In the genomic region with DNA sequence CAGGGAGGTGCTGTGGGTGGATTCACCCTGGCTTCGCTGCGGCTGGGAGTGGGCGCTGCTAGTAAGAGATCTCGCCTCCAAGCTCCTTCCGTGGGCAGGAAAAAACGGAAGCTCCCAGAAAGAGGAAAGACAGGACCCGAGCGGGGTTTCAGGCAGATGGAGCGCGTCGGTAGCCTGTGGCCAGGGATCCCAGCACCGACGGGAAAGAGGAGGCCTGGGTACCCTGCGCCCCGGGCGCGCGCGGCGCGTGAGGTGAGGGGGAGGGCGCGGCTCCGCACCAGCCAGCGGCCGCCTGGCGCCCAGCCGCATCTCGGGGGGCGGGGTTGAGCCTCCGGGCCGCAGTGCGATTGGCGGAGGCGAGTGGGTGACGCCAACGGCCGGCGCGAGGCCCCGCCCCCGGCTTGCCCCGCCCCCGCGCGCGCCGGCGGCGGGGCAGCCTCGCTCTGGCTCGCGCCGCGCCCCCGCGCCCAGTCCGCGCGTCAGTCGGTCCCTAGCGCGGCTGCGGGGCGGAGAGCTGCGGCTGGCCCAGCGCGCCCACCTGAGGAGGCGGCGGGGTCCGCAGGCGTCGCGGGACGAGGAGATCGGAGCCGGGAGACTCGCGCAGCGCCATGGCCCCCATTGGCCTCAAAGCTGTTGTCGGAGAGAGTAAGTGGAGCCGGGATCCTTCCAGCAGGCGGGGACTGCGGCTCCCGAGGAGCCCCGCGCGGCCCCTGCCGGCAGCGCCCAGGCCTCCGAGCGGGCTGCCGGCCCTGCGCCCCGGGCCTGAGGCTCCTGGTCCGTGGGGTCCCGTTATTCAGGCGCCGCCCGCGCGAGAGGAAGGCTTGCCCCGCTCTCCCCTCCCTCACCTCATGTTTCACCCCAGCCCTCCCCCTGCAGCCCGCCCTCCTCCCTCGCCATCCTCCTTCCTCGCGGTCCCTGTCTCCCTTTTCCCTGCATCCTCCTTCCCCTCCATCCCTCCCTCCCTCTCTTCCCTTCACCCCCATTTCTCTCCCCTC, we compare ENCODE assay signal across 8 cellular contexts. TPM values are rescaled to one million over a fixed set of nuclear protein-coding genes. Genes with fewer than 3 reads are reported as not detected.
A peak's percentile ranks its signal among the peaks of the same experiment; 100 is the strongest.
DNase-seq lines count a peak whose midpoint lies in the region; ATAC-seq and TF ChIP-seq lines count a peak whose summit lies in the region.

A gene (plus strand): TSS at position 482 of the 995 bp plus-strand sequence. CDS start 127 bp downstream, at position 609.

- POLR2A ChIA-PET in PC-3 (lab: Charles Lee; ENCODE audit: unreplicated experiment): interaction anchor here (0.6 kb wide), 2 partner anchors 167 to 174 kb away, joined by 4 to 5 read pairs; a partner anchor contains a TSS

- BruUV-seq in PC-3 (replicated peaks; lab: Mats Ljungman, UMichigan): no TSS peak

- H3K9me3 ChIP-seq in HUES64 (ENCODE audit: insufficient read depth, low read depth, low read length) (no peaks in the 10 kb centered on the region), PC-3 (ENCODE audit: low read length) (no peaks in the 10 kb centered on the region), esophagus (ENCODE audit: control insufficient read depth in 2 of 2, insufficient read depth in 1 of 2, low read depth in 1 of 2, low read length in 1 of 2) (no peaks in the 10 kb centered on the region), muscle layer of colon (ENCODE audit: low read length) (no peaks in the 10 kb centered on the region)

- peaks cover 17% of the 10 kb centered on the region for H3K79me2 ChIP-seq in PC-3 (ENCODE audit: low read length)

- ATAC-seq in GM21390 (IDR thresholded peaks at IDR 0.05; ENCODE audit: unreplicated experiment) (peak; percentile 80), PC-3 (peak; percentile 61)

- WGBS in HUES64: under 1% methylated on average over 107 of the region's 107 CpGs
- WGBS in esophagus, 2 donors: 0 to 1% methylated on average over 56 to 107 of the region's 107 CpGs

- intact Hi-C loops in PC-3 (cut with micrococcal nuclease): no loop called here

- peak within 1 kb of the TSS; percentile 95 for H2AFZ ChIP-seq in PC-3 (ENCODE audit: low read length)

- CTCF ChIA-PET in PC-3 (lab: Charles Lee): interaction anchor here (0.5 kb wide), 1 partner anchor 123 kb away, joined by 4 read pairs; a partner anchor contains a TSS

- H3K27me3 ChIP-seq in HUES64 (ENCODE audit: insufficient read depth, low read length): peaks cover 45% of the 10 kb centered on the region
- no peaks in the 10 kb centered on the region for H3K27me3 ChIP-seq in PC-3 (ENCODE audit: low read length)
- H3K27me3 ChIP-seq in esophagus (ENCODE audit: control insufficient read depth in 1 of 2, insufficient read depth in 2 of 2, low read length in 2 of 2): no peaks in the 10 kb centered on the region
- H3K27me3 ChIP-seq in muscle layer of colon (ENCODE audit: control insufficient read depth in 1 of 2, insufficient read depth in 2 of 2, low read length in 2 of 2): no peaks in the 10 kb centered on the region

- peak within 1 kb of the TSS; percentile 97 for H3K4me2 ChIP-seq in PC-3 (ENCODE audit: low read length)

- H3K9ac ChIP-seq in HUES64 (ENCODE audit: low read depth, low read length): peak within 1 kb of the TSS; percentile 68
- peak within 1 kb of the TSS; percentile 53 for H3K9ac ChIP-seq in PC-3 (ENCODE audit: low read length)
- peak within 1 kb of the TSS; percentile 44 for H3K9ac ChIP-seq in muscle layer of colon (ENCODE audit: low read length)

- TF ChIP-seq CTCF in PC-3 (conservative IDR thresholded peaks at IDR 0.05; ENCODE audit: low read depth, low read length): no peak

- H4K20me1 ChIP-seq in PC-3 (ENCODE audit: low read length): no peaks in the 10 kb centered on the region

- H3K36me3 ChIP-seq in HUES64 (ENCODE audit: insufficient read depth, low read length) (no peaks in the 10 kb centered on the region), PC-3 (ENCODE audit: low read depth, low read length) (no peaks in the 10 kb centered on the region), esophagus (ENCODE audit: control insufficient read depth in 2 of 2, insufficient read depth in 2 of 2, low read length in 1 of 2) (no peaks in the 10 kb centered on the region), muscle layer of colon (ENCODE audit: insufficient read depth, low read length) (no peaks in the 10 kb centered on the region)

- H3K9me2 ChIP-seq in PC-3 (replicated peaks; ENCODE audit: low read length): no peaks in the 10 kb centered on the region

- DNase-seq in COLO829 (ENCODE audit: low spot score): peak; percentile 89
- DNase-seq in PC-3: peak; percentile 82
- DNase-seq in activated T-cell treated with anti-CD3 and anti-CD28 coated beads, Interleukin-2, amount 50 U/mL, for 1 hour: peak; percentile 88
- peak; percentile 66 to 73 for DNase-seq in stimulated activated CD8-positive, alpha-beta memory T cell treated with anti-CD3 and anti-CD28 coated beads, Interleukin-7, amount 100 ng/mL, for 1 hour (ENCODE audit: low read depth in 2 of 2)

- H3K4me1 ChIP-seq in HUES64 (ENCODE audit: insufficient read depth, low read length) (peaks cover 20% of the 10 kb centered on the region), PC-3 (ENCODE audit: insufficient read depth, low read length) (peaks cover 17% of the 10 kb centered on the region), esophagus (ENCODE audit: control insufficient read depth in 2 of 2, insufficient read depth in 2 of 2, low read length in 1 of 2) (peaks cover 6 to 13% of the 10 kb centered on the region in 2 donors), muscle layer of colon (ENCODE audit: insufficient read depth, low read length) (peaks cover 26% of the 10 kb centered on the region)

- H3K4me3 ChIP-seq in HUES64 (ENCODE audit: low read length) (peak within 1 kb of the TSS; percentile 92), PC-3 (ENCODE audit: low read length) (peak within 1 kb of the TSS; percentile 95), esophagus (ENCODE audit: low read depth in 1 of 2, low read length in 2 of 2) (peak within 1 kb of the TSS; percentile 78 to 81), muscle layer of colon (ENCODE audit: low read depth in 1 of 2, low read length in 2 of 2) (peak within 1 kb of the TSS; percentile 85 to 87)

- no peaks in the 10 kb centered on the region for H3F3A ChIP-seq in PC-3 (ENCODE audit: low read length, unreplicated experiment)

- no peak within 1 kb of the TSS for H3K27ac ChIP-seq in HUES64 (ENCODE audit: low read depth, low read length)
- no peak within 1 kb of the TSS for H3K27ac ChIP-seq in PC-3 (ENCODE audit: low read length)
- peak within 1 kb of the TSS; percentile 79 to 91 for H3K27ac ChIP-seq in esophagus (ENCODE audit: low read depth in 2 of 2, low read length in 1 of 2)
- H3K27ac ChIP-seq in muscle layer of colon (ENCODE audit: low read depth, low read length): peak within 1 kb of the TSS; percentile 85

RNA-seq across cellular contexts. Expression of the gene that starts here (rescaled TPM):
- polyA plus RNA-seq in HUES64 (2013, experiment 1 of 2): 20.6 TPM
- 29.7 TPM for polyA plus RNA-seq in HUES64 (2013, experiment 2 of 2)
- total RNA-seq in PC-3 (2014; rRNA removed): 9.1 and 12.2 TPM in 2 replicates
- polyA plus RNA-seq in esophagus: 1 to 10 TPM; 4.7 to 7.1 TPM

Comparison
In these comparisons a context has a peak if more than half of its experiments do, and no peak if none do; other contexts are left out.
1. H3K27ac ChIP-seq: peak in esophagus (2 of 2) and muscle layer of colon (single experiment); none in HUES64 (single experiment) and PC-3 (single experiment).
2. Peak in every context shown above with its lines, with median percentiles within 50 percentile points of each other: DNase-seq, H3K4me3 ChIP-seq and H3K9ac ChIP-seq.